ENCODE assay signal across 11 cellular contexts in the genomic region with DNA sequence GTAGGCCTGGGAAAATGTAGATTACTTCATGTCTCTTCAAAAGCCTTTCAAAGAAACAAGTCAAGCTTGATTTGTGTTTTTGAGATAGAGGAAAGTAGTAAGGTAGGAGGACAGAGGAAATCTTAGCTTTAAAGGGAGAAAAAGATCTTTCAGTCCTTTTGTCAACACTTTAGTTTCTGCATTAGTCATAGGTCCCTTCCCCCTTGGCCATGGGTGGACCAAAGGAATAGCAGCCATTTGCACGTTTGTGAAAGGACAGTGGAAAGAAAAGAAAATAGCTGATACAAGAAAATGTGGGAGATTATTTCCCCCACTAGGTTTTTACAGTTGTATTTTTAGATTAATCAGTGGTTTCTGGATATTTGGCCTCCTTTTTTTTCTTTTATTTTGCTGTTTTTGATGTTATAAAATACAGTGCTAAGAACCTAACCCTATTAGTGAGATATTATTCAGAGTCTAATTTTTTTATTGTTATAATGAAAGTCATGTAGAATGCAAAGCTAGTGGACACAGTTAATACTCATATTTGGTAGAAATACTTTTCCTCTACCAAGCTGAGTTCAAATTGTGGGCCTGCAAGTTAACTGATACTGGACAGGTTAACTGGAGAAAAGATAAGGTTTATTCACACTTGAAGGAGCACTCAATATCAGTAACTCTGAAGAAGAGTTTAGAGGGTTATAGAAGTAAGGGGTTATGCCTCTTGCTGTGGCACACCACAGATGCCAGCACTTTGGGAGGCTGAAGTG.
A peak's percentile ranks its signal among the peaks of the same experiment; 100 is the strongest.
DNase-seq lines count a peak whose midpoint lies in the region; ATAC-seq and TF ChIP-seq lines count a peak whose summit lies in the region.
"Had no signal": no experiment of that assay in that cellular context is flagged by ENCODE, and none has a peak within 500 bp of the region (broad histone marks: within the 10 kb centered on the region; RNA-seq: fewer than 3 reads in every experiment).

No MANE protein-coding gene starts in this region.

- ATAC-seq in stimulated activated naive CD8-positive, alpha-beta T cell treated with anti-CD3 and anti-CD28 coated beads, Interleukin-15, amount 100 ng/mL, for 72 hours = no peak

- intact Hi-C loops in activated naive CD4-positive, alpha-beta T cell treated with anti-CD3 and anti-CD28 coated beads for 36 hours (cut with micrococcal nuclease) = loop anchor here (1.0 to 5.0 kb wide), 6 partner anchors 7 to 373 kb away; a partner anchor contains a TSS

- peaks cover 23% of the 10 kb centered on the region for H3K36me3 Mint-ChIP-seq in activated naive CD4-positive, alpha-beta T cell treated with anti-CD3 and anti-CD28 coated beads for 36 hours (ENCODE audit: low read depth)

- no peaks in the 10 kb centered on the region for H3K27me3 Mint-ChIP-seq in activated naive CD4-positive, alpha-beta T cell treated with anti-CD3 and anti-CD28 coated beads for 36 hours (ENCODE audit: low read depth)
- no peaks in the 10 kb centered on the region for H3K27me3 Mint-ChIP-seq in stimulated activated naive CD8-positive, alpha-beta T cell treated with anti-CD3 and anti-CD28 coated beads, Interleukin-15, amount 100 ng/mL, for 72 hours

- H3K4me3 ChIP-seq in choroid plexus epithelial cell (ENCODE audit: low read depth, low read length) = no peak overlapping the region
- H3K4me3 ChIP-seq: adrenal gland had no signal

- no peak for TF ChIP-seq CTCF in choroid plexus epithelial cell (conservative IDR thresholded peaks at IDR 0.05; ENCODE audit: low read depth, low read length)
- no peak for TF ChIP-seq CTCF in GM20000 (IDR thresholded peaks at IDR 0.05; ENCODE audit: extremely low read depth, missing control alignments)

- no peak for DNase-seq in activated naive CD4-positive, alpha-beta T cell treated with anti-CD3 and anti-CD28 coated beads for 36 hours
- DNase-seq in activated naive CD4-positive, alpha-beta T cell (lab: John Stamatoyannopoulos, UW) = no peak
- DNase-seq in M059J (ENCODE audit: low read depth) (peak; percentile 62), choroid plexus epithelial cell (ENCODE audit: low read depth) (peak; percentile 50), GM20000 (ENCODE audit: low spot score) (no peak), ureter (ENCODE audit: low spot score) (no peak), DMS114 treated with DMSO at 0.1 percent for 48 hours (lab: John Stamatoyannopoulos, UW; ENCODE audit: unreplicated experiment) (no peak)
- DNase-seq in stimulated activated naive CD8-positive, alpha-beta T cell treated with anti-CD3 and anti-CD28 coated beads, Interleukin-15, amount 100 ng/mL, for 72 hours = no peak
- DNase-seq: BE2C, head of caudate nucleus had no signal

- CTCF ChIA-PET in activated naive CD4-positive, alpha-beta T cell treated with anti-CD3 and anti-CD28 coated beads for 36 hours (lab: Charles Lee) = interaction anchor here (0.5 to 1.6 kb wide), 7 partner anchors 8 to 221 kb away, joined by 3 to 6 read pairs (median 3); no protein-coding TSS in a partner anchor

- H3K4me1 Mint-ChIP-seq in activated naive CD4-positive, alpha-beta T cell treated with anti-CD3 and anti-CD28 coated beads for 36 hours (ENCODE audit: low read depth) = peaks cover 67% of the 10 kb centered on the region
- peaks cover 85% of the 10 kb centered on the region for H3K4me1 Mint-ChIP-seq in stimulated activated naive CD8-positive, alpha-beta T cell treated with anti-CD3 and anti-CD28 coated beads, Interleukin-15, amount 100 ng/mL, for 72 hours

- peak overlapping the region; percentile 92 for H3K27ac Mint-ChIP-seq in activated naive CD4-positive, alpha-beta T cell treated with anti-CD3 and anti-CD28 coated beads for 36 hours
- H3K27ac Mint-ChIP-seq in stimulated activated naive CD8-positive, alpha-beta T cell treated with anti-CD3 and anti-CD28 coated beads, Interleukin-15, amount 100 ng/mL, for 72 hours = peak overlapping the region; percentile 97

- H3K4me3 Mint-ChIP-seq in activated naive CD4-positive, alpha-beta T cell treated with anti-CD3 and anti-CD28 coated beads for 36 hours = no peak overlapping the region
- H3K4me3 Mint-ChIP-seq in stimulated activated naive CD8-positive, alpha-beta T cell treated with anti-CD3 and anti-CD28 coated beads, Interleukin-15, amount 100 ng/mL, for 72 hours = peak overlapping the region; percentile 64 to 71

- H3K9me3 Mint-ChIP-seq in activated naive CD4-positive, alpha-beta T cell treated with anti-CD3 and anti-CD28 coated beads for 36 hours = no peaks in the 10 kb centered on the region
- H3K9me3 Mint-ChIP-seq in stimulated activated naive CD8-positive, alpha-beta T cell treated with anti-CD3 and anti-CD28 coated beads, Interleukin-15, amount 100 ng/mL, for 72 hours = no peaks in the 10 kb centered on the region

Comparison
In these comparisons a context has a peak if more than half of its experiments do, and no peak if none do; other contexts are left out.
1. DNase-seq: peak in M059J (single experiment) and choroid plexus epithelial cell (single experiment); none in activated naive CD4-positive, alpha-beta T cell treated with anti-CD3 and anti-CD28 coated beads for 36 hours (single experiment), activated naive CD4-positive, alpha-beta T cell (0 of 4), stimulated activated naive CD8-positive, alpha-beta T cell treated with anti-CD3 and anti-CD28 coated beads, Interleukin-15, amount 100 ng/mL, for 72 hours (0 of 2), GM20000 (single experiment), ureter (single experiment) and DMS114 treated with DMSO at 0.1 percent for 48 hours (single experiment).